Comparison of ENCODE assay signal across 8 cellular contexts in genomic region chr20:33686008-33686983, GRCh38. TPM values are rescaled to one million over a fixed set of nuclear protein-coding genes. Genes with fewer than 3 reads are reported as not detected.
DNase-seq lines count a peak whose midpoint lies in the region; ATAC-seq and TF ChIP-seq lines count a peak whose summit lies in the region.

Gene E2F1 (minus strand): TSS chr20:33686385. CDS start chr20:33686264, 121 bp downstream.

- H3K4me1 ChIP-seq in osteoblast (ENCODE audit: insufficient read depth, low read length) (peaks cover 36% of the 10 kb centered on the region), testis (peaks cover 7% of the 10 kb centered on the region)

- ATAC-seq in HG02642 (IDR thresholded peaks at IDR 0.05; ENCODE audit: poor library complexity, unreplicated experiment), result peak; percentile 86
- peak; percentile 98 for ATAC-seq in SK-N-SH treated with all-trans-retinoic acid at 6 μM for 48 hours

- H4K20me1 ChIP-seq in osteoblast (ENCODE audit: insufficient read depth, low read length), result peaks cover 4% of the 10 kb centered on the region

- peak; percentile 31 for TF ChIP-seq CTCF in GM12865 (IDR thresholded peaks at IDR 0.05; ENCODE audit: insufficient read depth, low read depth, low read length, missing control alignments)
- TF ChIP-seq CTCF in osteoblast (IDR thresholded peaks at IDR 0.05; ENCODE audit: extremely low read depth, low read depth, low read length), result no peak
- peak; percentile 29 to 53 (median 40) for TF ChIP-seq CTCF in testis (IDR thresholded peaks at IDR 0.05)

- no peaks in the 10 kb centered on the region for H3K36me3 ChIP-seq in osteoblast (ENCODE audit: insufficient read depth, low read length)
- no peaks in the 10 kb centered on the region for H3K36me3 ChIP-seq in testis (ENCODE audit: low read depth, missing control alignments)

- intact Hi-C loops in testis (cut with DNase I; ENCODE audit: low total_unique reads), result no loop called here

- H3K4me2 ChIP-seq in osteoblast (ENCODE audit: insufficient read depth, low read length), result peak within 1 kb of the TSS; percentile 83

- WGBS in testis, 2 donors, result 3 to 9% methylated on average over 10 to 54 of the region's 115 CpGs

- no peak for TF ChIP-seq POLR2A in testis (IDR thresholded peaks at IDR 0.05)

- H2AFZ ChIP-seq in osteoblast (ENCODE audit: low read length), result peak within 1 kb of the TSS; percentile 80

- H3K27ac ChIP-seq in osteoblast (ENCODE audit: low read depth, low read length) (peak within 1 kb of the TSS; percentile 4), testis (no peak within 1 kb of the TSS)

- peak; percentile 97 for DNase-seq in GM12865 (ENCODE audit: low read depth)
- peak; percentile 98 for DNase-seq in NCI-H1105 (lab: John Stamatoyannopoulos, UW)
- peak; percentile 95 for DNase-seq in activated naive CD4-positive, alpha-beta T cell treated with anti-CD3 and anti-CD28 coated beads, Interleukin-2, amount 50 U/mL, for 16 hours
- peak; percentile 94 for DNase-seq in globus pallidus (ENCODE audit: low spot score)
- peak; percentile 100 for DNase-seq in osteoblast (ENCODE audit: insufficient read length, low spot score, missing footprints)
- DNase-seq in testis, result peak; percentile 96

- H3K4me3 ChIP-seq in GM12865 (ENCODE audit: low read depth, low read length) (peak within 1 kb of the TSS; percentile 54), osteoblast (ENCODE audit: insufficient read depth, low read length) (peak within 1 kb of the TSS; percentile 66), testis (peak within 1 kb of the TSS; percentile 47 to 57)

- H3K79me2 ChIP-seq in osteoblast (ENCODE audit: insufficient read depth, low read length), result peaks cover 14% of the 10 kb centered on the region

- H3K9me3 ChIP-seq in osteoblast (ENCODE audit: low read depth, low read length) (no peaks in the 10 kb centered on the region), testis (no peaks in the 10 kb centered on the region)

- no peaks in the 10 kb centered on the region for H3K27me3 ChIP-seq in osteoblast (ENCODE audit: insufficient read depth, low read length)
- H3K27me3 ChIP-seq in testis, result no peaks in the 10 kb centered on the region

TF ChIP-seq in SK-N-SH treated with all-trans-retinoic acid at 6 μM for 48 hours, 23 proteins besides CTCF, POLR2A, EP300 and RAD21:
- no peak for TF ChIP-seq GLIS3 (CRISPR knock-in tag; IDR thresholded peaks at IDR 0.05)
- TF ChIP-seq, protein P1, sequence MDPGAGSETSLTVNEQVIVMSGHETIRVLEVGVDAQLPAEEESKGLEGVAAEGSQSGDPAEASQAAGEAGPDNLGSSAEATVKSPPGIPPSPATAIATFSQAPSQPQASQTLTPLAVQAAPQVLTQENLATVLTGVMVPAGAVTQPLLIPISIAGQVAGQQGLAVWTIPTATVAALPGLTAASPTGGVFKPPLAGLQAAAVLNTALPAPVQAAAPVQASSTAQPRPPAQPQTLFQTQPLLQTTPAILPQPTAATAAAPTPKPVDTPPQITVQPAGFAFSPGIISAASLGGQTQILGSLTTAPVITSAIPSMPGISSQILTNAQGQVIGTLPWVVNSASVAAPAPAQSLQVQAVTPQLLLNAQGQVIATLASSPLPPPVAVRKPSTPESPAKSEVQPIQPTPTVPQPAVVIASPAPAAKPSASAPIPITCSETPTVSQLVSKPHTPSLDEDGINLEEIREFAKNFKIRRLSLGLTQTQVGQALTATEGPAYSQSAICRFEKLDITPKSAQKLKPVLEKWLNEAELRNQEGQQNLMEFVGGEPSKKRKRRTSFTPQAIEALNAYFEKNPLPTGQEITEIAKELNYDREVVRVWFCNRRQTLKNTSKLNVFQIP (CRISPR knock-in tag; IDR thresholded peaks at IDR 0.05; ENCODE audit: borderline replicate concordance, low read depth), result no peak
- TF ChIP-seq PPARA (CRISPR knock-in tag; IDR thresholded peaks at IDR 0.05; ENCODE audit: borderline replicate concordance), result no peak
- no peak for TF ChIP-seq ISL1 (CRISPR knock-in tag; IDR thresholded peaks at IDR 0.05)

RNA-seq across cellular contexts. Expression of gene E2F1, which starts in this region (rescaled TPM):
- total RNA-seq in osteoblast (1.4 and 2.4 TPM in 2 replicates), testis (10 to 100 TPM; 19.9 to 22.8 TPM)
- 16.9 TPM for polyA plus RNA-seq in testis (ENCODE audit: insufficient read depth, low read depth, low replicate concordance)
